ENCODE assay signal across 20 cellular contexts in the genomic region with DNA sequence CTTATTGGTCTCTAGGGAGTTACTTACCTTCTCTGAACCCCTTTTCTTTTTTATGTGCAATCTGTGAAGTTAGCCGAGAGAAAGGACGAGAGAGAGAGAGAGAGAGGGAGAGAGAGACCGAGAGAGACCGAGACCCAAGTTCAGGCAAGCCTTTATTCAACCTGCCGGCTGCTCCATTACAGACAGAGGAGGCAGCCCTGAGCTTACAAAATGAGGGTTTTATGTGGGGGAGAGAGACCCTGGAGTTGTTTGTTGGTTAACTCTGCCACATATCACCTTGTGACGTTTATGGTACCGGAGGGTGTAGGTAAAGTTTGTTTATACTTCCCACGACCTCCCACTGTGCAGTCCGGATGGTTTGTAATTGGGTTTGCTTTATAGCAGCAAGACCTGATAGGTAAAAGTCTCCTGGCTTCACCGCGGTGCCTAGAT. TPM values are rescaled to one million over a fixed set of nuclear protein-coding genes. Genes with fewer than 3 reads are reported as not detected.
DNase-seq lines count a peak whose midpoint lies in the region; ATAC-seq and TF ChIP-seq lines count a peak whose summit lies in the region.
"Had no signal": no experiment of that assay in that cellular context is flagged by ENCODE, and none has a peak within 500 bp of the region (broad histone marks: within the 10 kb centered on the region; RNA-seq: fewer than 3 reads in every experiment).

No MANE protein-coding gene starts in this region.

- no peaks in the 10 kb centered on the region for H3K9me3 Mint-ChIP-seq in activated CD8-positive, alpha-beta memory T cell treated with anti-CD3 and anti-CD28 coated beads, Interleukin-2, amount 10 ng/mL, durations not matched to agents 7 days and 5 days (ENCODE audit: low read depth)
- H3K9me3 Mint-ChIP-seq in endodermal cell (no peaks in the 10 kb centered on the region), neural crest cell (no peaks in the 10 kb centered on the region)

- H3K4me1 ChIP-seq in endodermal cell (ENCODE audit: control insufficient read depth, insufficient read depth, low read length) (no peaks in the 10 kb centered on the region), spleen (peaks cover 7 to 21% (median 17%) of the 10 kb centered on the region in 6 donors), upper lobe of right lung (peaks cover 2% of the 10 kb centered on the region)

- H3K27me3 ChIP-seq in endodermal cell (ENCODE audit: control insufficient read depth, insufficient read depth, low read length, poor library complexity, severe bottlenecking) (peaks cover 65% of the 10 kb centered on the region), spleen (replicated peaks in 1 of 7) (peaks cover 4 to 72% (median 45%) of the 10 kb centered on the region in 7 donors), upper lobe of right lung (peaks cover 31% of the 10 kb centered on the region)

- peaks cover 4% of the 10 kb centered on the region for H3K36me3 Mint-ChIP-seq in activated CD8-positive, alpha-beta memory T cell treated with anti-CD3 and anti-CD28 coated beads, Interleukin-2, amount 10 ng/mL, durations not matched to agents 7 days and 5 days
- no peaks in the 10 kb centered on the region for H3K36me3 Mint-ChIP-seq in endodermal cell (ENCODE audit: low read depth)
- H3K36me3 Mint-ChIP-seq in neural crest cell (ENCODE audit: low read depth): no peaks in the 10 kb centered on the region

- no peak overlapping the region for H3K4me3 ChIP-seq in endodermal cell (ENCODE audit: low read length)
- H3K4me3 ChIP-seq in spleen: no peak overlapping the region
- H3K4me3 ChIP-seq in upper lobe of right lung: no peak overlapping the region
- H3K4me3 ChIP-seq: uterus had no signal

- H3K4me1 Mint-ChIP-seq in activated CD8-positive, alpha-beta memory T cell treated with anti-CD3 and anti-CD28 coated beads, Interleukin-2, amount 10 ng/mL, durations not matched to agents 7 days and 5 days: peaks cover 26% of the 10 kb centered on the region
- peaks cover 20% of the 10 kb centered on the region for H3K4me1 Mint-ChIP-seq in endodermal cell
- H3K4me1 Mint-ChIP-seq in neural crest cell: peaks cover 5% of the 10 kb centered on the region

- 7 to 10% methylated on average over 3 to 11 of the region's 11 CpGs for WGBS in endodermal cell (ENCODE audit: insufficient coverage in 1 of 2, insufficient read length in 1 of 2), 2 experiments
- WGBS in spleen, 5 donors: 28 to 41% (median 35%) methylated on average over 11 of the region's 11 CpGs

- no peak for ATAC-seq in activated CD8-positive, alpha-beta memory T cell treated with anti-CD3 and anti-CD28 coated beads, Interleukin-2, amount 10 ng/mL, durations not matched to agents 7 days and 5 days
- ATAC-seq in GM18909 (IDR thresholded peaks at IDR 0.05; ENCODE audit: poor library complexity, unreplicated experiment): no peak
- ATAC-seq in upper lobe of right lung: no peak
- ATAC-seq: SK-N-SH treated with all-trans-retinoic acid at 6 μM for 48 hours had no signal

- POLR2A ChIA-PET in HEK293T (lab: Yijun Ruan, JAX): no interaction called here

- CTCF ChIA-PET in activated CD8-positive, alpha-beta memory T cell treated with anti-CD3 and anti-CD28 coated beads, Interleukin-2, amount 10 ng/mL, durations not matched to agents 7 days and 5 days (lab: Charles Lee): interaction anchor here (1.6 to 2.4 kb wide), 2 partner anchors 9 to 105 kb away, joined by 5 to 9 read pairs; no protein-coding TSS in a partner anchor
- CTCF ChIA-PET in HEK293T (lab: Yijun Ruan, JAX): interaction anchor here (0.6 to 0.9 kb wide), 2 partner anchors 105 to 143 kb away, joined by 3 to 4 read pairs; no protein-coding TSS in a partner anchor

- intact Hi-C loops in spleen (cut with DNase I; ENCODE audit: low total_unique reads) (no loop called here), upper lobe of right lung (cut with DNase I) (no loop called here)

- no peak overlapping the region for H3K27ac Mint-ChIP-seq in activated CD8-positive, alpha-beta memory T cell treated with anti-CD3 and anti-CD28 coated beads, Interleukin-2, amount 10 ng/mL, durations not matched to agents 7 days and 5 days
- no peak overlapping the region for H3K27ac Mint-ChIP-seq in endodermal cell
- no peak overlapping the region for H3K27ac Mint-ChIP-seq in neural crest cell (ENCODE audit: unreplicated experiment)

- TF ChIP-seq POLR2A in spleen (IDR thresholded peaks at IDR 0.05): no peak

- H3K27ac ChIP-seq in endodermal cell (ENCODE audit: low read depth, low read length): no peak overlapping the region
- H3K27ac ChIP-seq in spleen: no peak overlapping the region
- no peak overlapping the region for H3K27ac ChIP-seq in upper lobe of right lung
- H3K27ac ChIP-seq: uterus had no signal

- no peak for DNase-seq in activated CD8-positive, alpha-beta memory T cell treated with anti-CD3 and anti-CD28 coated beads, Interleukin-2, amount 10 ng/mL, durations not matched to agents 7 days and 5 days
- DNase-seq in activated CD8-positive, alpha-beta memory T cell treated with anti-CD3 and anti-CD28 coated beads, Interleukin-2, amount 50 U/mL, for 48 hours: no peak
- DNase-seq in HEK293T (ENCODE audit: extremely low spot score): no peak
- DNase-seq in endodermal cell: peak; percentile 84
- DNase-seq in neural crest cell (ENCODE audit: low read depth, low spot score): no peak
- no peak for DNase-seq in spleen
- DNase-seq in upper lobe of right lung: no peak
- DNase-seq: activated CD4-positive, CD25-positive, alpha-beta regulatory T cell; COR-L47; dermis blood vessel endothelial cell; hippocampal formation; NCI-H1048; NCI-H345; occipital lobe; uterus had no signal

- H3K4me3 Mint-ChIP-seq in activated CD8-positive, alpha-beta memory T cell treated with anti-CD3 and anti-CD28 coated beads, Interleukin-2, amount 10 ng/mL, durations not matched to agents 7 days and 5 days: peak overlapping the region; percentile 33
- H3K4me3 Mint-ChIP-seq in endodermal cell: peak overlapping the region; percentile 64
- peak overlapping the region; percentile 42 for H3K4me3 Mint-ChIP-seq in neural crest cell

- peaks cover 38% of the 10 kb centered on the region for H3K27me3 Mint-ChIP-seq in activated CD8-positive, alpha-beta memory T cell treated with anti-CD3 and anti-CD28 coated beads, Interleukin-2, amount 10 ng/mL, durations not matched to agents 7 days and 5 days
- H3K27me3 Mint-ChIP-seq in endodermal cell (ENCODE audit: insufficient read depth): peaks cover 42% of the 10 kb centered on the region
- peaks cover 74% of the 10 kb centered on the region for H3K27me3 Mint-ChIP-seq in neural crest cell (ENCODE audit: low read depth)

- no peaks in the 10 kb centered on the region for H3K9me3 ChIP-seq in endodermal cell (ENCODE audit: control insufficient read depth, low read length)
- H3K9me3 ChIP-seq in spleen: no peaks in the 10 kb centered on the region
- no peaks in the 10 kb centered on the region for H3K9me3 ChIP-seq in upper lobe of right lung
- H3K9me3 ChIP-seq: uterus had no signal

- TF ChIP-seq CTCF in endodermal cell (conservative IDR thresholded peaks at IDR 0.05) (peak; percentile 21), neural crest cell (conservative IDR thresholded peaks at IDR 0.05) (no peak), spleen (IDR thresholded peaks at IDR 0.05 in 8 of 11, conservative IDR thresholded peaks at IDR 0.05 in 3 of 11) (no peak), upper lobe of right lung (IDR thresholded peaks at IDR 0.05) (no peak)

- no peaks in the 10 kb centered on the region for H3K36me3 ChIP-seq in endodermal cell (ENCODE audit: control insufficient read depth, insufficient read depth, low read length)
- no peaks in the 10 kb centered on the region for H3K36me3 ChIP-seq in spleen
- H3K36me3 ChIP-seq in upper lobe of right lung: no peaks in the 10 kb centered on the region
- H3K36me3 ChIP-seq: uterus had no signal

- no peak overlapping the region for H3K9ac ChIP-seq in endodermal cell (ENCODE audit: extremely low read depth, low read length, poor library complexity, severe bottlenecking)

TF ChIP-seq in HEK293T, 16 proteins besides CTCF, POLR2A, EP300 and RAD21:
- TF ChIP-seq TARDBP (IDR thresholded peaks at IDR 0.05): no peak
- TF ChIP-seq, protein P1, sequence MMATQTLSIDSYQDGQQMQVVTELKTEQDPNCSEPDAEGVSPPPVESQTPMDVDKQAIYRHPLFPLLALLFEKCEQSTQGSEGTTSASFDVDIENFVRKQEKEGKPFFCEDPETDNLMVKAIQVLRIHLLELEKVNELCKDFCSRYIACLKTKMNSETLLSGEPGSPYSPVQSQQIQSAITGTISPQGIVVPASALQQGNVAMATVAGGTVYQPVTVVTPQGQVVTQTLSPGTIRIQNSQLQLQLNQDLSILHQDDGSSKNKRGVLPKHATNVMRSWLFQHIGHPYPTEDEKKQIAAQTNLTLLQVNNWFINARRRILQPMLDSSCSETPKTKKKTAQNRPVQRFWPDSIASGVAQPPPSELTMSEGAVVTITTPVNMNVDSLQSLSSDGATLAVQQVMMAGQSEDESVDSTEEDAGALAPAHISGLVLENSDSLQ (IDR thresholded peaks at IDR 0.05): peak; percentile 14; the same call in 1 of the 2 replicates

RNA-seq across cellular contexts. Expression of a gene that starts 1.5 kb away (rescaled TPM):
- 1 to 10 TPM; 1.1 to 2.2 TPM for total RNA-seq in activated CD8-positive, alpha-beta memory T cell treated with anti-CD3 and anti-CD28 coated beads, Interleukin-2, amount 10 ng/mL, durations not matched to agents 7 days and 5 days
- total RNA-seq in endodermal cell: 10 to 100 TPM; 10.1 to 12.6 TPM
- polyA plus RNA-seq in endodermal cell (2013, experiment 1 of 2): 0.53 TPM
- 0.66 TPM for polyA plus RNA-seq in endodermal cell (2013, experiment 2 of 2)
- 0.09 TPM in 1 of 2 replicates, not detected in the other for total RNA-seq in neural crest cell
- total RNA-seq in spleen: 1 to 10 TPM in 6 of 7 donors, under 1 TPM in 1; 0.72 to 8.7 (median 2.5) TPM
- polyA plus RNA-seq in spleen: 1 to 10 TPM in 2 of 3 donors, under 1 TPM in 1; 0.68 to 2.0 (median 1.4) TPM
- total RNA-seq in upper lobe of right lung: 14.0 TPM
- total RNA-seq: dermis blood vessel endothelial cell, lung microvascular endothelial cell, occipital lobe, OCI-LY7 had no signal

RNA-seq across cellular contexts. Expression of a gene that starts 52.8 kb away (rescaled TPM):
- total RNA-seq in activated CD8-positive, alpha-beta memory T cell treated with anti-CD3 and anti-CD28 coated beads, Interleukin-2, amount 10 ng/mL, durations not matched to agents 7 days and 5 days: 10 to 100 TPM; 51.8 to 60.6 TPM
- total RNA-seq in endodermal cell (under 1 TPM; 0.20 to 0.29 TPM), neural crest cell (0.52 and 1.0 TPM in 2 replicates), spleen (10 to 100 TPM; 13.1 to 24.8 (median 16.6) TPM), upper lobe of right lung (10.1 TPM)
- polyA plus RNA-seq in endodermal cell (2013, experiment 1 of 2): 0.46 TPM
- not detected for polyA plus RNA-seq in endodermal cell (2013, experiment 2 of 2)
- polyA plus RNA-seq in spleen: 10 to 100 TPM; 19.0 to 32.8 (median 27.4) TPM
- total RNA-seq: dermis blood vessel endothelial cell, lung microvascular endothelial cell, occipital lobe, skeletal muscle tissue had no signal
